Comparison of ENCODE assay signal across 14 cellular contexts in the genomic region with DNA sequence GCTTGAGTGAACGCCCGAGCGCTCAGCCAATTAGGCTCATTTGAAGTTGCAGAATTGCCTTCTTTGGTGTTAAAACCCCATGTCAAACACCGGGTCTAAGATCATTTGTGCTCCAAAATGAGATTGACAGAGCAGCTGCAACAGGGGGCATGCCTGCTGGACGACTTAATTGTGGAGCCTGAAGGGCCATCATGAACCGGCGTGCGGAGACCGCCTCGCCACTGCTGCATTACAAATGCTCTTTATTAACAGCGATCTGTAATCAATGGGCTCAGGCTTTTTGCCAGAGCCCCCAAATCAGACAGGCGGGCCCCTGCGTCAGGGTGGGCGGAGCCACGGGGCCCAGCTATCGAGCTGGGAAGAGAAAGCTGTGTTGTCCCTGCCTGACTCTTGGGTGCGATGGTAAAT.
DNase-seq lines count a peak whose midpoint lies in the region; ATAC-seq and TF ChIP-seq lines count a peak whose summit lies in the region.
"Had no signal": no experiment of that assay in that cellular context is flagged by ENCODE, and none has a peak within 500 bp of the region (broad histone marks: within the 10 kb centered on the region; RNA-seq: fewer than 3 reads in every experiment).

No MANE protein-coding gene starts in this region.

- H3K4me1 Mint-ChIP-seq in H9 (peaks cover 20% of the 10 kb centered on the region in 2 experiments), progenitor cell of endocrine pancreas (ENCODE audit: low read depth) (peaks cover 6% of the 10 kb centered on the region)
- H3K4me1 Mint-ChIP-seq: activated CD4-positive, alpha-beta T cell treated with anti-CD3 and anti-CD28 coated beads, Interleukin-2, amount 10 ng/mL, durations not matched to agents 24 days and 14 days had no signal

- no peak overlapping the region for H2BK20ac ChIP-seq in H9 (ENCODE audit: low read depth, low read length, poor library complexity, severe bottlenecking)

- H3T11ph ChIP-seq in H9 (ENCODE audit: low read length): no peak overlapping the region

- no peak for TF ChIP-seq EP300 in gastroesophageal sphincter (IDR thresholded peaks at IDR 0.05)

- no peak overlapping the region for H2AK5ac ChIP-seq in H9 (ENCODE audit: insufficient read length, low read length)

- no peak overlapping the region for H4K5ac ChIP-seq in H9 (ENCODE audit: insufficient read length, low read depth, low read length)

- H2AFZ ChIP-seq in H9 (ENCODE audit: low read length) (peak overlapping the region; percentile 7), OCI-LY1 (ENCODE audit: low read length) (peak overlapping the region; percentile 86)

- no peak overlapping the region for H3K4ac ChIP-seq in H9 (ENCODE audit: low read depth, low read length)

- no peak overlapping the region for H2BK12ac ChIP-seq in H9 (ENCODE audit: insufficient read length, low read depth, low read length)

- H3K79me2 ChIP-seq in H9 (ENCODE audit: insufficient read depth, low read length) (no peaks in the 10 kb centered on the region), OCI-LY1 (ENCODE audit: insufficient read depth, low read length) (no peaks in the 10 kb centered on the region)

- H3K27ac ChIP-seq in H9 (ENCODE audit: insufficient read length, low read depth, low read length) (no peak overlapping the region), OCI-LY1 (ENCODE audit: low read depth, low read length, poor library complexity, severe bottlenecking) (no peak overlapping the region), gastroesophageal sphincter (no peak overlapping the region)
- H3K27ac ChIP-seq: body of pancreas, transverse colon had no signal

- H3K23ac ChIP-seq in H9 (ENCODE audit: insufficient read length, low read depth, low read length): no peak overlapping the region

- H3K27ac Mint-ChIP-seq in H9 (peak overlapping the region; percentile 50 to 65 (median 59); a peak in 2 of 7 replicates), progenitor cell of endocrine pancreas (no peak overlapping the region)
- H3K27ac Mint-ChIP-seq: activated CD4-positive, alpha-beta T cell treated with anti-CD3 and anti-CD28 coated beads, Interleukin-2, amount 10 ng/mL, durations not matched to agents 24 days and 14 days; IgD-negative memory B cell had no signal

- H2BK15ac ChIP-seq in H9 (ENCODE audit: low read depth, low read length): no peak overlapping the region

- H3K9me3 ChIP-seq in H9 (ENCODE audit: control insufficient read depth, low read depth, low read length) (no peaks in the 10 kb centered on the region), OCI-LY1 (ENCODE audit: low read length) (no peaks in the 10 kb centered on the region), gastroesophageal sphincter (no peaks in the 10 kb centered on the region)
- H3K9me3 ChIP-seq: body of pancreas, transverse colon had no signal

- peak overlapping the region; percentile 66 to 74 for H3K4me3 Mint-ChIP-seq in H9
- H3K4me3 Mint-ChIP-seq in progenitor cell of endocrine pancreas (ENCODE audit: low read depth): peak overlapping the region; percentile 70
- H3K4me3 Mint-ChIP-seq: activated CD4-positive, alpha-beta T cell treated with anti-CD3 and anti-CD28 coated beads, Interleukin-2, amount 10 ng/mL, durations not matched to agents 24 days and 14 days had no signal

- peak overlapping the region; percentile 38 for H3K18ac ChIP-seq in H9 (ENCODE audit: insufficient read length, low read depth, low read length)

- H3K9me3 Mint-ChIP-seq in H9 (no peaks in the 10 kb centered on the region), progenitor cell of endocrine pancreas (ENCODE audit: low read depth) (no peaks in the 10 kb centered on the region)
- H3K9me3 Mint-ChIP-seq: activated CD4-positive, alpha-beta T cell treated with anti-CD3 and anti-CD28 coated beads, Interleukin-2, amount 10 ng/mL, durations not matched to agents 24 days and 14 days; IgD-negative memory B cell had no signal

- H4K8ac ChIP-seq in H9 (replicated peaks; ENCODE audit: insufficient read length, low read depth, low read length): no peak overlapping the region

- H3K27me3 Mint-ChIP-seq in H9 (ENCODE audit: low read depth): 0 out of 2 replicates have a peak, but pooled peaks cover 2% of the 10 kb centered on the region
- H3K27me3 Mint-ChIP-seq in progenitor cell of endocrine pancreas: no peaks in the 10 kb centered on the region

- H4K91ac ChIP-seq in H9 (ENCODE audit: insufficient read length, low read depth, low read length): no peak overlapping the region

- H4K20me1 ChIP-seq in H9 (ENCODE audit: control insufficient read depth, insufficient read depth, insufficient read length) (no peaks in the 10 kb centered on the region), OCI-LY1 (ENCODE audit: insufficient read depth, low read length) (no peaks in the 10 kb centered on the region)

- no peaks in the 10 kb centered on the region for H3K79me1 ChIP-seq in H9 (ENCODE audit: insufficient read depth, low read depth, low read length, poor library complexity, severe bottlenecking)

- no peak overlapping the region for H2BK120ac ChIP-seq in H9 (ENCODE audit: low read depth, low read length, poor library complexity, severe bottlenecking)

- no peak overlapping the region for H3K56ac ChIP-seq in H9 (ENCODE audit: insufficient read length, low read depth, low read length)

- ATAC-seq in GM18858 (IDR thresholded peaks at IDR 0.05; ENCODE audit: unreplicated experiment): no peak
- no peak for ATAC-seq in gastroesophageal sphincter
- ATAC-seq in GM21576 (IDR thresholded peaks at IDR 0.05; ENCODE audit: unreplicated experiment): no peak
- ATAC-seq: body of pancreas had no signal

- no peaks in the 10 kb centered on the region for H3K23me2 ChIP-seq in H9 (ENCODE audit: insufficient read length, low read depth, low read length, poor library complexity, severe bottlenecking)

- H3K9ac ChIP-seq in H9 (ENCODE audit: extremely low read depth, insufficient read length, low read length) (no peak overlapping the region), OCI-LY1 (ENCODE audit: low read length) (peak overlapping the region; percentile 33; the same call in 1 of the 2 replicates)

- no peaks in the 10 kb centered on the region for H3K9me2 ChIP-seq in OCI-LY1 (ENCODE audit: low read depth, low read length)

- no peak for TF ChIP-seq CTCF in H9 (conservative IDR thresholded peaks at IDR 0.05)
- no peak for TF ChIP-seq CTCF in OCI-LY1 (IDR thresholded peaks at IDR 0.05; ENCODE audit: low read length)
- no peak for TF ChIP-seq CTCF in fibroblast of pulmonary artery (IDR thresholded peaks at IDR 0.05; ENCODE audit: low read length, missing control alignments)
- no peak for TF ChIP-seq CTCF in progenitor cell of endocrine pancreas (IDR thresholded peaks at IDR 0.05; ENCODE audit: unreplicated experiment)
- no peak for TF ChIP-seq CTCF in gastroesophageal sphincter (IDR thresholded peaks at IDR 0.05)

- H2BK5ac ChIP-seq in H9 (ENCODE audit: insufficient read length, low read length): no peak overlapping the region

- H3K36me3 ChIP-seq in OCI-LY1 (ENCODE audit: insufficient read depth, low read length) (no peaks in the 10 kb centered on the region), gastroesophageal sphincter (no peaks in the 10 kb centered on the region)
- H3K36me3 ChIP-seq: transverse colon had no signal

- H3K14ac ChIP-seq in H9 (ENCODE audit: insufficient read depth, low read length): peak overlapping the region; percentile 53; the same call in 1 of the 2 replicates

- H3K4me1 ChIP-seq in H9 (ENCODE audit: insufficient read depth, low read length): peaks cover 2% of the 10 kb centered on the region; the same call in 1 of the 2 replicates
- peaks cover 10% of the 10 kb centered on the region for H3K4me1 ChIP-seq in OCI-LY1 (ENCODE audit: insufficient read depth, low read length, severe bottlenecking)
- peaks cover 0 to 8% (median 0%) of the 10 kb centered on the region in 3 donors for H3K4me1 ChIP-seq in gastroesophageal sphincter
- H3K4me1 ChIP-seq: body of pancreas, transverse colon had no signal

- H3K36me3 Mint-ChIP-seq in H9 (ENCODE audit: insufficient read depth in 1 of 3, low read depth in 3 of 3) (0 out of 7 replicates have a peak, but pooled peaks cover 0 to under 1% (median 0%) of the 10 kb centered on the region in 3 experiments), progenitor cell of endocrine pancreas (ENCODE audit: insufficient read depth) (no peaks in the 10 kb centered on the region)
- H3K36me3 Mint-ChIP-seq: IgD-negative memory B cell had no signal

- H3K27me3 ChIP-seq in H9 (ENCODE audit: insufficient read depth, low read length) (no peaks in the 10 kb centered on the region), OCI-LY1 (ENCODE audit: insufficient read depth, low read length) (no peaks in the 10 kb centered on the region), gastroesophageal sphincter (peaks cover 8% of the 10 kb centered on the region)
- H3K27me3 ChIP-seq: body of pancreas, transverse colon had no signal

- TF ChIP-seq POLR2A in gastroesophageal sphincter (IDR thresholded peaks at IDR 0.05): no peak

- DNase-seq in H9 (peak; percentile 75), fibroblast of pulmonary artery (ENCODE audit: low read depth) (no peak), progenitor cell of endocrine pancreas (ENCODE audit: low spot score, unreplicated experiment) (peak; percentile 21), T-helper 1 cell (no peak)
- DNase-seq: activated CD4-positive, alpha-beta T cell treated with anti-CD3 and anti-CD28 coated beads, Interleukin-2, amount 10 ng/mL, durations not matched to agents 24 days and 14 days; DMS153; kidney glomerular epithelial cell; transverse colon had no signal

- H3K4me3 ChIP-seq in OCI-LY1 (ENCODE audit: low read depth, low read length, poor library complexity, severe bottlenecking) (peak overlapping the region; percentile 51), fibroblast of pulmonary artery (replicated peaks; ENCODE audit: low read depth, low read length) (peak overlapping the region; percentile 34), gastroesophageal sphincter (peak overlapping the region in 1 of 2 donors; percentile 29)
- H3K4me3 ChIP-seq: body of pancreas, transverse colon had no signal

- peak overlapping the region; percentile 39 for H3K4me2 ChIP-seq in H9 (ENCODE audit: insufficient read depth, insufficient read length, low read length)
- peak overlapping the region; percentile 56 for H3K4me2 ChIP-seq in OCI-LY1 (ENCODE audit: low read length)

- no peaks in the 10 kb centered on the region for H3F3A ChIP-seq in OCI-LY1 (ENCODE audit: insufficient read depth, low read length)

- no CpG with 5 or more reads among the region's 17 CpGs for WGBS in H9 (ENCODE audit: extremely low coverage, insufficient read length, low lambda C conversion rate)
- WGBS in gastroesophageal sphincter (ENCODE audit: low coverage in 1 of 2), 2 donors: 1 to 5% methylated on average over 4 to 10 of the region's 17 CpGs

Comparison
In these comparisons a context has a peak if more than half of its experiments do, and no peak if none do; other contexts are left out.
1. DNase-seq: peak in H9 (single experiment) and progenitor cell of endocrine pancreas (single experiment); none in fibroblast of pulmonary artery (single experiment) and T-helper 1 cell (0 of 5).